In genomic region chrX:39029221-39029620, GRCh38 we compare ENCODE assay signal across 23 cellular contexts.
"Had no signal": no experiment of that assay in that cellular context is flagged by ENCODE, and none has a peak within 500 bp of the region (broad histone marks: within the 10 kb centered on the region; RNA-seq: fewer than 3 reads in every experiment).

No MANE protein-coding gene starts in this region.

- DNase-seq: dermis blood vessel endothelial cell; dorsolateral prefrontal cortex; effector CD4-positive, alpha-beta T cell; effector memory CD4-positive, alpha-beta T cell; foreskin keratinocyte; heart left ventricle; hypothalamus; immature natural killer cell; islet precursor cell; left cardiac atrium; left lung; left ventricle myocardium superior; lower lobe of right lung; mesenchymal stem cell; mucosa of descending colon; naive B cell had no signal

- FAIRE-seq: endothelial cell of umbilical vein, frontal cortex had no signal

- H3K27ac Mint-ChIP-seq: immature natural killer cell, mesothelial cell of epicardium, naive B cell had no signal

- H3K4me3 ChIP-seq: coronary artery, dorsolateral prefrontal cortex, esophagus muscularis mucosa, gastroesophageal sphincter, heart left ventricle, hepatocyte, left lung, lower lobe of right lung, mucosa of descending colon had no signal

- H3K27me3 Mint-ChIP-seq: naive B cell had no signal

- H3K4me1 Mint-ChIP-seq: immature natural killer cell, mesothelial cell of epicardium, naive B cell had no signal

- H3K9me3 ChIP-seq: gastroesophageal sphincter, lower lobe of right lung had no signal

- H3K4me1 ChIP-seq: esophagus muscularis mucosa, foreskin keratinocyte, gastroesophageal sphincter, heart left ventricle, left lung, lower lobe of right lung had no signal

- H3K36me3 ChIP-seq: esophagus muscularis mucosa, gastroesophageal sphincter, heart left ventricle, left lung, lower lobe of right lung had no signal

- H3K27ac ChIP-seq: coronary artery, dorsolateral prefrontal cortex, esophagus muscularis mucosa, foreskin keratinocyte, gastroesophageal sphincter, heart left ventricle, hepatocyte, left lung, lower lobe of right lung had no signal

- H3K4me3 Mint-ChIP-seq: immature natural killer cell, mesothelial cell of epicardium, naive B cell had no signal

- ATAC-seq: foreskin keratinocyte, gastroesophageal sphincter, heart left ventricle, left cardiac atrium, left lung, left ventricle myocardium superior, lower lobe of right lung, mucosa of descending colon had no signal
